ENCODE assay signal across 8 cellular contexts in genomic region chr15:66700412-66700801, GRCh38. TPM values are rescaled to one million over a fixed set of nuclear protein-coding genes. Genes with fewer than 3 reads are reported as not detected.
A peak's percentile ranks its signal among the peaks of the same experiment; 100 is the strongest.
DNase-seq lines count a peak whose midpoint lies in the region; ATAC-seq and TF ChIP-seq lines count a peak whose summit lies in the region.

No MANE protein-coding gene starts in this region.

- H3K27ac ChIP-seq in AG04450 (ENCODE audit: low read depth, low read length) (no peak overlapping the region), HL-60 (replicated peaks) (peak overlapping the region; percentile 51), muscle layer of duodenum (ENCODE audit: low read length) (no peak overlapping the region)

- H3K4me3 Mint-ChIP-seq in MCF 10A (ENCODE audit: unreplicated experiment), result peak overlapping the region; percentile 79

- no peaks in the 10 kb centered on the region for H3K36me3 ChIP-seq in muscle layer of duodenum (ENCODE audit: control insufficient read depth in 1 of 2, insufficient read depth in 2 of 2, low read length in 2 of 2)

- H3K4me1 ChIP-seq in muscle layer of duodenum (ENCODE audit: control insufficient read depth in 1 of 2, insufficient read depth in 2 of 2, low read length in 2 of 2), result peaks cover 13 to 25% of the 10 kb centered on the region in 2 donors

- POLR2A ChIA-PET in AG04450 (lab: Yijun Ruan, JAX) (interaction anchor here (0.6 to 3.7 kb wide), 11 partner anchors 20 to 1990 kb away, joined by 3 to 23 read pairs (median 3); no protein-coding TSS in a partner anchor), MCF 10A (lab: Yijun Ruan, JAX) (interaction anchor here (0.6 to 2.3 kb wide), 8 partner anchors 9 to 152 kb away, joined by 3 to 8 read pairs (median 4); no protein-coding TSS in a partner anchor)

- no TSS peak for BruUV-seq in MCF 10A (replicated peaks; lab: Mats Ljungman, UMichigan)

- H3K36me3 Mint-ChIP-seq in MCF 10A (ENCODE audit: insufficient read depth, unreplicated experiment), result no peaks in the 10 kb centered on the region

- CTCF ChIA-PET in AG04450 (lab: Charles Lee) (interaction anchor here (1.3 to 5.6 kb wide), 3 partner anchors 71 to 151 kb away, joined by 3 to 44 read pairs (median 39); no protein-coding TSS in a partner anchor), MCF 10A (lab: Yijun Ruan, JAX) (interaction anchor here (0.6 to 5.6 kb wide), 4 partner anchors 10 to 82 kb away, joined by 3 to 43 read pairs (median 8); no protein-coding TSS in a partner anchor)

- H3K4me3 ChIP-seq in AG04450 (ENCODE audit: low read depth, low read length) (peak overlapping the region; percentile 67), HL-60 (replicated peaks; ENCODE audit: insufficient read depth, low read length) (peak overlapping the region; percentile 47), muscle layer of duodenum (ENCODE audit: low read depth in 1 of 2, low read length in 2 of 2) (peak overlapping the region; percentile 53 to 92)

- H3K9me3 ChIP-seq in AG04450 (ENCODE audit: control insufficient read depth, insufficient read depth, low read length) (no peaks in the 10 kb centered on the region; the same call in 1 of the 2 replicates), muscle layer of duodenum (ENCODE audit: control insufficient read depth in 1 of 2, low read length in 2 of 2) (no peaks in the 10 kb centered on the region)

- DNase-seq in AG04450 (ENCODE audit: low read depth, low spot score) (no peak), HL-60 (ENCODE audit: low read depth in 1 of 2, low spot score in 1 of 2) (no peak), MCF 10A (ENCODE audit: unreplicated experiment) (no peak), GM19238 (ENCODE audit: insufficient read length, low spot score) (no peak), midbrain (lab: John Stamatoyannopoulos, UW) (no peak), DMS114 treated with DMSO at 0.1 percent for 48 hours (lab: John Stamatoyannopoulos, UW; ENCODE audit: unreplicated experiment) (no peak)

- no peaks in the 10 kb centered on the region for H3K9me3 Mint-ChIP-seq in MCF 10A (ENCODE audit: unreplicated experiment)

- ATAC-seq in HG03571 (IDR thresholded peaks at IDR 0.05; ENCODE audit: unreplicated experiment), result no peak

- peaks cover 16% of the 10 kb centered on the region for H3K27me3 Mint-ChIP-seq in MCF 10A (ENCODE audit: insufficient read depth, unreplicated experiment)

- peaks cover 12% of the 10 kb centered on the region for H3K4me1 Mint-ChIP-seq in MCF 10A (ENCODE audit: insufficient read depth, unreplicated experiment)

- TF ChIP-seq CTCF in AG04450 (IDR thresholded peaks at IDR 0.05; ENCODE audit: low read depth, low read length) (no peak), HL-60 (IDR thresholded peaks at IDR 0.05; ENCODE audit: insufficient read depth, low read length) (no peak), MCF 10A (IDR thresholded peaks at IDR 0.05; ENCODE audit: unreplicated experiment) (no peak)

- intact Hi-C loops in MCF 10A (cut with micrococcal nuclease), result loop anchor here (5.0 kb wide), 1 partner anchor 152 kb away; no protein-coding TSS in a partner anchor

- H3K27ac Mint-ChIP-seq in MCF 10A (ENCODE audit: low read depth, unreplicated experiment), result no peak overlapping the region

- H3K27me3 ChIP-seq in AG04450 (ENCODE audit: control insufficient read depth, insufficient read depth, low read length), result no peaks in the 10 kb centered on the region
- no peaks in the 10 kb centered on the region for H3K27me3 ChIP-seq in HL-60 (ENCODE audit: insufficient read depth, poor library complexity, severe bottlenecking)
- no peaks in the 10 kb centered on the region for H3K27me3 ChIP-seq in muscle layer of duodenum (ENCODE audit: low read depth, low read length)

RNA-seq across cellular contexts. Expression of gene SMAD6, which starts 1.6 kb away (rescaled TPM):
- 1.8 and 2.2 TPM in 2 replicates for polyA plus RNA-seq in AG04450 (2011; rRNA removed)
- 4.9 and 6.2 TPM in 2 replicates for polyA minus RNA-seq in AG04450 (2011; rRNA and poly(A)+ RNA removed)
- total RNA-seq in MCF 10A (2022), result not detected in 2 replicates
